ENCODE assay signal across 8 cellular contexts in genomic region chr20:38875170-38875993, GRCh38. TPM values are rescaled to one million over a fixed set of nuclear protein-coding genes. Genes with fewer than 3 reads are reported as not detected.
A peak's percentile ranks its signal among the peaks of the same experiment; 100 is the strongest.
DNase-seq lines count a peak whose midpoint lies in the region; ATAC-seq, FAIRE-seq and TF ChIP-seq lines count a peak whose summit lies in the region.

No MANE protein-coding gene starts in this region.

- TF ChIP-seq CTCF in K562 (IDR thresholded peaks at IDR 0.05 in 2 of 3, conservative IDR thresholded peaks at IDR 0.05 in 1 of 3; ENCODE audit: insufficient read depth in 2 of 3, low read depth in 1 of 3, low read length in 3 of 3): no peak

- H3K27me3 ChIP-seq in K562 (ENCODE audit: control insufficient read depth in 2 of 2, insufficient read depth in 2 of 2, low read length in 2 of 2): peaks cover 7 to 15% of the 10 kb centered on the region in 2 experiments
- peaks cover 3% of the 10 kb centered on the region for H3K27me3 ChIP-seq in rectal smooth muscle tissue (ENCODE audit: control insufficient read depth, insufficient read depth, low read length)
- peaks cover 58 to 67% of the 10 kb centered on the region in 2 experiments for H3K27me3 ChIP-seq in mesenchymal stem cell (ENCODE audit: control insufficient read depth in 1 of 2, insufficient read depth in 1 of 2, low read length in 2 of 2)

- no peak overlapping the region for H4K91ac ChIP-seq in mesenchymal stem cell (ENCODE audit: low read length)

- 7% methylated on average over 11 of the region's 11 CpGs for WGBS in K562 (ENCODE audit: insufficient coverage, low coverage, missing lambda C conversion rate)
- 28% methylated on average over 9 of the region's 11 CpGs for WGBS in mesenchymal stem cell

- TF ChIP-seq POLR2A in K562 (conservative IDR thresholded peaks at IDR 0.05): no peak

- no peak overlapping the region for H3K27ac ChIP-seq in K562 (ENCODE audit: extremely low read depth, low read depth, low read length)
- H3K27ac ChIP-seq in rectal smooth muscle tissue (ENCODE audit: low read depth, low read length): no peak overlapping the region
- no peak overlapping the region for H3K27ac ChIP-seq in mesenchymal stem cell (ENCODE audit: low read length, poor library complexity, severe bottlenecking)

- TF ChIP-seq RAD21 in K562 (CRISPR knock-in tag; conservative IDR thresholded peaks at IDR 0.05 in 1 of 2, IDR thresholded peaks at IDR 0.05 in 1 of 2): no peak

- ATAC-seq in GM19035 (IDR thresholded peaks at IDR 0.05; ENCODE audit: unreplicated experiment) (peak; percentile 64), HG02938 (IDR thresholded peaks at IDR 0.05; ENCODE audit: unreplicated experiment) (peak; percentile 63), K562 (peak; percentile 43)

- H3K9me1 ChIP-seq in K562 (ENCODE audit: control insufficient read depth, insufficient read depth, low read length): no peaks in the 10 kb centered on the region

- in situ Hi-C loops in K562 (cut with MboI): no loop called here

- H3K4me3 ChIP-seq in K562 (no peak overlapping the region), rectal smooth muscle tissue (ENCODE audit: low read length) (peak overlapping the region; percentile 34), mesenchymal stem cell (ENCODE audit: insufficient read depth in 1 of 2, low read depth in 1 of 2, low read length in 2 of 2) (no peak overlapping the region)

- H2BK15ac ChIP-seq in mesenchymal stem cell (ENCODE audit: low read depth, poor library complexity, severe bottlenecking): no peak overlapping the region

- H2AK5ac ChIP-seq in mesenchymal stem cell (ENCODE audit: low read length, severe bottlenecking): no peak overlapping the region

- H3K79me2 ChIP-seq in K562 (ENCODE audit: control insufficient read depth, insufficient read depth, low read length): no peaks in the 10 kb centered on the region

- CTCF ChIA-PET in K562 (lab: Yijun Ruan, JAX; ENCODE audit: low intra/inter-chr PET ratio): no interaction called here

- H3K23ac ChIP-seq in mesenchymal stem cell (ENCODE audit: low read length in 2 of 2): no peak overlapping the region

- H4K8ac ChIP-seq in mesenchymal stem cell (ENCODE audit: low read length): no peak overlapping the region

- FAIRE-seq in K562 (lab: Jason Lieb, UNC): peak; percentile 15

- H2BK120ac ChIP-seq in mesenchymal stem cell (ENCODE audit: low read depth, low read length): no peak overlapping the region

- POLR2A ChIA-PET in K562 (lab: Yijun Ruan, JAX): interaction anchor here (0.6 to 0.9 kb wide), 4 partner anchors 8 to 735 kb away, joined by 3 read pairs; no protein-coding TSS in a partner anchor

- no peaks in the 10 kb centered on the region for H3K79me1 ChIP-seq in mesenchymal stem cell (replicated peaks; ENCODE audit: low read length, poor library complexity, severe bottlenecking)

- no peak overlapping the region for H2BK5ac ChIP-seq in mesenchymal stem cell (ENCODE audit: low read depth, low read length, poor library complexity, severe bottlenecking)

- BruUV-seq in K562 (replicated peaks; lab: Mats Ljungman, UMichigan): no TSS peak

- H3K18ac ChIP-seq in mesenchymal stem cell (ENCODE audit: low read depth in 1 of 2, low read length in 2 of 2): no peak overlapping the region

- H3K9me3 ChIP-seq in K562 (replicated peaks; ENCODE audit: control insufficient read depth, insufficient read depth, low read depth, low read length) (no peaks in the 10 kb centered on the region), mesenchymal stem cell (ENCODE audit: control insufficient read depth, low read length) (peaks cover 9% of the 10 kb centered on the region)

- peak; percentile 86 for DNase-seq in SK-N-DZ (ENCODE audit: low spot score)
- DNase-seq in K562 (ENCODE audit: extremely low read depth in 1 of 4, low spot score in 3 of 4): peak in 2 of 4 experiments; percentile 22 to 27
- DNase-seq in mesenchymal stem cell: no peak
- no peak for DNase-seq in cortex of kidney (lab: John Stamatoyannopoulos, UW)
- no peak for DNase-seq in NCI-H748 (lab: John Stamatoyannopoulos, UW; ENCODE audit: unreplicated experiment)

- no peak overlapping the region for H2BK12ac ChIP-seq in mesenchymal stem cell (ENCODE audit: low read length in 2 of 2)

- intact Hi-C loops in K562 (cut with micrococcal nuclease): no loop called here

- peaks cover 27% of the 10 kb centered on the region for H4K20me1 ChIP-seq in K562 (replicated peaks; ENCODE audit: control insufficient read depth, insufficient read depth, low read length)

- no peak overlapping the region for H3K4ac ChIP-seq in mesenchymal stem cell (ENCODE audit: low read depth in 1 of 2, low read length in 2 of 2)

- H2AFZ ChIP-seq in K562 (ENCODE audit: low read depth, low read length) (no peak overlapping the region; the same call in 1 of the 2 replicates), mesenchymal stem cell (ENCODE audit: low read depth, low read length) (no peak overlapping the region)

- peaks cover 10 to 17% of the 10 kb centered on the region in 2 experiments; a peak in 3 of 5 replicates for H3K4me1 ChIP-seq in K562 (replicated peaks in 1 of 2; ENCODE audit: control insufficient read depth in 2 of 2, insufficient read depth in 2 of 2, low read length in 2 of 2)
- H3K4me1 ChIP-seq in rectal smooth muscle tissue (ENCODE audit: control insufficient read depth, insufficient read depth, low read length): no peaks in the 10 kb centered on the region
- H3K4me1 ChIP-seq in mesenchymal stem cell (ENCODE audit: control insufficient read depth, insufficient read depth, low read depth, low read length): no peaks in the 10 kb centered on the region

- no peak overlapping the region for H3K4me2 ChIP-seq in K562 (ENCODE audit: insufficient read depth, low read length)
- H3K4me2 ChIP-seq in mesenchymal stem cell (ENCODE audit: low read length, poor library complexity, severe bottlenecking): no peak overlapping the region

- H3K36me3 ChIP-seq in K562 (ENCODE audit: control insufficient read depth, insufficient read depth, low read length) (no peaks in the 10 kb centered on the region), rectal smooth muscle tissue (ENCODE audit: control insufficient read depth, insufficient read depth, low read length) (no peaks in the 10 kb centered on the region), mesenchymal stem cell (ENCODE audit: control insufficient read depth in 1 of 2, insufficient read depth in 2 of 2, low read depth in 1 of 2, low read length in 2 of 2) (no peaks in the 10 kb centered on the region)

- no peak overlapping the region for H3K14ac ChIP-seq in mesenchymal stem cell (ENCODE audit: low read length in 2 of 2)

- no peak for TF ChIP-seq EP300 in K562 (IDR thresholded peaks at IDR 0.05; ENCODE audit: low read length)

- peak overlapping the region in 1 of 2 experiments; percentile 66; a peak in 1 of 4 replicates for H3K9ac ChIP-seq in K562 (ENCODE audit: insufficient read depth in 1 of 2, low read depth in 2 of 2, low read length in 2 of 2)
- no peak overlapping the region for H3K9ac ChIP-seq in rectal smooth muscle tissue (ENCODE audit: low read length)
- no peak overlapping the region for H3K9ac ChIP-seq in mesenchymal stem cell (ENCODE audit: low read length)

TF ChIP-seq in K562, 482 proteins besides CTCF, POLR2A, EP300 and RAD21 (continues in another document):
- no peak for TF ChIP-seq PTBP1 (IDR thresholded peaks at IDR 0.05; ENCODE audit: low read depth, low read length)
- no peak for TF ChIP-seq ZSCAN32 (CRISPR knock-in tag; IDR thresholded peaks at IDR 0.05)
- TF ChIP-seq NFE2L1 (tag; IDR thresholded peaks at IDR 0.05; ENCODE audit: borderline replicate concordance, low read depth): no peak
- no peak for TF ChIP-seq ZNF124 (CRISPR knock-in tag; IDR thresholded peaks at IDR 0.05)
- no peak for TF ChIP-seq ZBTB33 (CRISPR knock-in tag; IDR thresholded peaks at IDR 0.05)
- no peak for TF ChIP-seq HMG20B (CRISPR knock-in tag; IDR thresholded peaks at IDR 0.05)

RNA-seq across cellular contexts. Expression of gene FAM83D, which starts 50.8 kb away (rescaled TPM):
- 99.3 and 104 TPM in 2 replicates for polyA plus RNA-seq in SK-N-DZ (2014; cell fraction: cytosol; rRNA removed)
- polyA plus RNA-seq in SK-N-DZ (2014; cell fraction: nucleus; rRNA removed): 58.0 and 67.2 TPM in 2 replicates
- total RNA-seq in K562 (2011; cell fraction: chromatin; rRNA removed; ENCODE audit: low replicate concordance): 59.8 and 69.3 TPM in 2 replicates
- 58.9 and 62.4 TPM in 2 replicates for total RNA-seq in K562 (2011; cell fraction: nucleolus; rRNA removed)
- 44.0 and 52.1 TPM in 2 replicates for total RNA-seq in K562 (2011; cell fraction: nucleoplasm; rRNA removed)
- 43.5 and 64.6 TPM in 2 replicates for total RNA-seq in K562 (2014; rRNA removed)
- 46.0 and 47.2 TPM in 2 replicates for total RNA-seq in K562 (2014; rRNA removed; fragmentation: Illumina TruSeq; extraction: Trizol)
- 38.6 TPM in 2 replicates for total RNA-seq in K562 (2015; rRNA removed; fragmentation: Illumina TruSeq; extraction: Trizol)
- total RNA-seq in K562 (2021): 51.9 and 55.6 TPM in 2 replicates
- 66.1 and 79.6 TPM in 2 replicates for polyA plus RNA-seq in K562 (2011; rRNA removed)
- 57.6 and 77.4 TPM in 2 replicates for polyA plus RNA-seq in K562 (2011; cell fraction: cytosol; rRNA removed)
- polyA plus RNA-seq in K562 (2011; cell fraction: nucleus; rRNA removed): 90.7 and 94.9 TPM in 2 replicates
- polyA plus RNA-seq in K562 (2012): 17.9 and 30.5 TPM in 2 replicates
- polyA plus RNA-seq in K562 (2014; fragmentation: Illumina TruSeq; extraction: Trizol): 57.5 and 64.1 TPM in 2 replicates
- polyA plus RNA-seq in K562 (2014; fragmentation: Nextera tagmentation; extraction: Ambion mirVana): 1 to 10 TPM; 8.2 to 9.9 TPM
- 35.6 and 56.1 TPM in 2 replicates for polyA plus RNA-seq in K562 (2014; rRNA removed)
- polyA minus RNA-seq in K562 (2011; rRNA and poly(A)+ RNA removed): 67.6 and 82.6 TPM in 2 replicates
- 36.9 and 40.1 TPM in 2 replicates for polyA minus RNA-seq in K562 (2011; cell fraction: cytosol; rRNA and poly(A)+ RNA removed)
- polyA minus RNA-seq in K562 (2011; cell fraction: nucleus; rRNA and poly(A)+ RNA removed): 46.3 and 57.0 TPM in 2 replicates
- polyA plus RNA-seq in mesenchymal stem cell (2013, experiment 1 of 2): 2.8 TPM
- 2.8 TPM for polyA plus RNA-seq in mesenchymal stem cell (2013, experiment 2 of 2)
